8 cellular contexts compared by ENCODE assay signal in genomic region chrX:2627272-2627867, GRCh38.
A peak's percentile ranks its signal among the peaks of the same experiment; 100 is the strongest.
DNase-seq lines count a peak whose midpoint lies in the region; TF ChIP-seq lines count a peak whose summit lies in the region.

No MANE protein-coding gene starts in this region.

- no peaks in the 10 kb centered on the region for H3K79me2 ChIP-seq in KMS-11 (ENCODE audit: insufficient read depth, low read depth)

- CTCF ChIA-PET in BJ (lab: Yijun Ruan, JAX): no interaction called here

- peaks cover 81% of the 10 kb centered on the region for H3K36me3 Mint-ChIP-seq in activated naive CD8-positive, alpha-beta T cell treated with anti-CD3 and anti-CD28 coated beads for 36 hours
- peaks cover 70% of the 10 kb centered on the region for H3K36me3 Mint-ChIP-seq in type B pancreatic cell

- POLR2A ChIA-PET in BJ (lab: Charles Lee): no interaction called here

- H4K20me1 ChIP-seq in KMS-11 (ENCODE audit: insufficient read depth): no peaks in the 10 kb centered on the region

- peak overlapping the region; percentile 17 for H3K27ac Mint-ChIP-seq in activated naive CD8-positive, alpha-beta T cell treated with anti-CD3 and anti-CD28 coated beads for 36 hours
- peak overlapping the region; percentile 54 for H3K27ac Mint-ChIP-seq in type B pancreatic cell

- H3K27me3 Mint-ChIP-seq in activated naive CD8-positive, alpha-beta T cell treated with anti-CD3 and anti-CD28 coated beads for 36 hours: no peaks in the 10 kb centered on the region
- no peaks in the 10 kb centered on the region for H3K27me3 Mint-ChIP-seq in type B pancreatic cell

- H3K4me3 ChIP-seq in BJ (ENCODE audit: low read depth, low read length) (no peak overlapping the region), KMS-11 (IDR thresholded peaks at IDR 0.05; ENCODE audit: insufficient read depth, low read depth, low read length) (no peak overlapping the region)

- H3K36me3 ChIP-seq in BJ (ENCODE audit: control insufficient read depth, insufficient read depth, low read length) (no peaks in the 10 kb centered on the region), KMS-11 (ENCODE audit: insufficient read depth) (no peaks in the 10 kb centered on the region)

- peaks cover 36% of the 10 kb centered on the region for H3K9me3 Mint-ChIP-seq in activated naive CD8-positive, alpha-beta T cell treated with anti-CD3 and anti-CD28 coated beads for 36 hours
- peaks cover 21% of the 10 kb centered on the region for H3K9me3 Mint-ChIP-seq in type B pancreatic cell

- no peak overlapping the region for H3K4me3 Mint-ChIP-seq in activated naive CD8-positive, alpha-beta T cell treated with anti-CD3 and anti-CD28 coated beads for 36 hours
- H3K4me3 Mint-ChIP-seq in type B pancreatic cell: no peak overlapping the region

- H3K4me1 Mint-ChIP-seq in activated naive CD8-positive, alpha-beta T cell treated with anti-CD3 and anti-CD28 coated beads for 36 hours: peaks cover 34% of the 10 kb centered on the region
- no peaks in the 10 kb centered on the region for H3K4me1 Mint-ChIP-seq in type B pancreatic cell (ENCODE audit: unreplicated experiment)

- H3K4me2 ChIP-seq in KMS-11: no peak overlapping the region

- no peak overlapping the region for H3K27ac ChIP-seq in KMS-11

- TF ChIP-seq CTCF in BJ (IDR thresholded peaks at IDR 0.05; ENCODE audit: insufficient read depth, low read depth, low read length) (peak; percentile 56), GM20000 (IDR thresholded peaks at IDR 0.05; ENCODE audit: extremely low read depth, missing control alignments) (peak; percentile 31), KMS-11 (conservative IDR thresholded peaks at IDR 0.05; ENCODE audit: low read depth, low read length) (peak; percentile 69), type B pancreatic cell (conservative IDR thresholded peaks at IDR 0.05) (peak; percentile 81)

- H3K9ac ChIP-seq in KMS-11: no peak overlapping the region

- no peak overlapping the region for H2AFZ ChIP-seq in KMS-11 (ENCODE audit: low read depth)

- DNase-seq in BJ (ENCODE audit: low read depth): no peak
- peak; percentile 45 for DNase-seq in GM20000 (ENCODE audit: low spot score)
- DNase-seq in activated naive CD8-positive, alpha-beta T cell treated with anti-CD3 and anti-CD28 coated beads for 36 hours: peak; percentile 36
- DNase-seq in kidney tubule cell (ENCODE audit: low spot score): peak; percentile 32
- DNase-seq in type B pancreatic cell (ENCODE audit: extremely low spot score, unreplicated experiment): no peak
- DNase-seq in hepatic stellate cell (ENCODE audit: low spot score): no peak
- no peak for DNase-seq in occipital lobe (lab: John Stamatoyannopoulos, UW)

- peaks cover 8% of the 10 kb centered on the region for H3K4me1 ChIP-seq in KMS-11 (ENCODE audit: low read depth, poor library complexity, severe bottlenecking)

- no peaks in the 10 kb centered on the region for H3K27me3 ChIP-seq in BJ (ENCODE audit: control insufficient read depth, insufficient read depth, low read length)
- no peaks in the 10 kb centered on the region for H3K27me3 ChIP-seq in KMS-11 (ENCODE audit: insufficient read depth, low read depth)

Comparison
In these comparisons a context has a peak if more than half of its experiments do, and no peak if none do; other contexts are left out.
1. DNase-seq: peak in GM20000 (single experiment), activated naive CD8-positive, alpha-beta T cell treated with anti-CD3 and anti-CD28 coated beads for 36 hours (single experiment) and kidney tubule cell (single experiment); none in BJ (single experiment), type B pancreatic cell (single experiment), hepatic stellate cell (single experiment) and occipital lobe (single experiment).
2. CTCF ChIP-seq: peak in every context shown above with its lines; median percentile 81 in type B pancreatic cell; 69 in KMS-11; 56 in BJ; 31 in GM20000.